In genomic region chr20:49583669-49584417, GRCh38 we compare ENCODE assay signal across 8 cellular contexts. TPM values are rescaled to one million over a fixed set of nuclear protein-coding genes. Genes with fewer than 3 reads are reported as not detected.
DNase-seq lines count a peak whose midpoint lies in the region; ATAC-seq and TF ChIP-seq lines count a peak whose summit lies in the region.

No MANE protein-coding gene starts in this region.

- DNase-seq in DMS53 treated with DMSO at 0.1 percent for 48 hours (lab: John Stamatoyannopoulos, UW; ENCODE audit: unreplicated experiment) = peak; percentile 88
- peak; percentile 89 for DNase-seq in NCI-H226
- peak; percentile 8 for DNase-seq in mammary epithelial cell
- DNase-seq in middle frontal gyrus (ENCODE audit: extremely low spot score, low spot score) = peak; percentile 4
- no peak for DNase-seq in stimulated activated CD4-positive, alpha-beta T cell treated with anti-CD3 and anti-CD28 coated beads, Interleukin-4, amount 100 ng/mL, for 4 hours
- DNase-seq in hippocampal formation (lab: John Stamatoyannopoulos, UW) = no peak

- no peak overlapping the region for H3K4me3 ChIP-seq in mammary epithelial cell (replicated peaks in 1 of 3; ENCODE audit: insufficient read depth in 1 of 3, low read depth in 2 of 3, low read length in 3 of 3)

- H3K9me3 ChIP-seq in mammary epithelial cell (replicated peaks; ENCODE audit: insufficient read depth, low read length) = peaks cover 8% of the 10 kb centered on the region

- CTCF ChIA-PET in mammary epithelial cell (lab: Charles Lee; ENCODE audit: low non-redundant PET) = no interaction called here

- H4K20me1 ChIP-seq in mammary epithelial cell (ENCODE audit: insufficient read depth, low read length) = no peaks in the 10 kb centered on the region

- intact Hi-C loops in mammary epithelial cell (cut with micrococcal nuclease) = no loop called here

- no peak for ATAC-seq in GM21360 (IDR thresholded peaks at IDR 0.05; ENCODE audit: unreplicated experiment)
- ATAC-seq in HG03565 (IDR thresholded peaks at IDR 0.05; ENCODE audit: unreplicated experiment) = no peak

- no peak overlapping the region for H2AFZ ChIP-seq in mammary epithelial cell (ENCODE audit: low read depth, low read length)

- no peaks in the 10 kb centered on the region for H3K4me1 ChIP-seq in mammary epithelial cell (ENCODE audit: insufficient read depth, low read length)

- dilution Hi-C loops in mammary epithelial cell (cut with HindIII; ENCODE audit: low sequenced_read_pairs) = loop anchor here (5.0 kb wide), 2 partner anchors 92 to 277 kb away; no protein-coding TSS in a partner anchor

- no TSS peak for BruUV-seq in mammary epithelial cell (replicated peaks; lab: Mats Ljungman, UMichigan)

- no peaks in the 10 kb centered on the region for H3K79me2 ChIP-seq in mammary epithelial cell (ENCODE audit: insufficient read depth, low read length)

- no peak overlapping the region for H3K27ac ChIP-seq in mammary epithelial cell (ENCODE audit: insufficient read depth, low read depth, low read length)

- peaks cover 3% of the 10 kb centered on the region for H3K27me3 ChIP-seq in mammary epithelial cell (ENCODE audit: insufficient read depth, low read length)

- H3K9ac ChIP-seq in mammary epithelial cell (ENCODE audit: insufficient read depth, low read length) = no peak overlapping the region

- H3K36me3 ChIP-seq in mammary epithelial cell (ENCODE audit: insufficient read depth, low read length) = no peaks in the 10 kb centered on the region

- no peak overlapping the region for H3K4me2 ChIP-seq in mammary epithelial cell (ENCODE audit: insufficient read depth, low read depth, low read length)

- WGBS in mammary epithelial cell (ENCODE audit: low coverage, missing lambda C conversion rate) = 80% methylated on average over 12 of the region's 12 CpGs

- in situ Hi-C loops in mammary epithelial cell (cut with MboI; ENCODE audit: low sequenced_read_pairs in 2 of 2) = no loop called here

- no peak for TF ChIP-seq CTCF in mammary epithelial cell (conservative IDR thresholded peaks at IDR 0.05 in 1 of 2, IDR thresholded peaks at IDR 0.05 in 1 of 2; ENCODE audit: extremely low read depth in 1 of 2, insufficient read depth in 1 of 2, low read depth in 1 of 2, low read length in 2 of 2)

RNA-seq across cellular contexts. Expression of gene PTGIS, which starts 15.9 kb away (rescaled TPM):
- total RNA-seq in mammary epithelial cell = under 1 TPM in 1 of 2 donors, not detected in 1; 0.17 TPM
- polyA plus RNA-seq in mammary epithelial cell = not detected
- polyA minus RNA-seq in mammary epithelial cell = not detected

Comparison
In these comparisons a context has a peak if more than half of its experiments do, and no peak if none do; other contexts are left out.
1. DNase-seq: peak in DMS53 treated with DMSO at 0.1 percent for 48 hours (single experiment), NCI-H226 (single experiment), mammary epithelial cell (single experiment) and middle frontal gyrus (single experiment); none in stimulated activated CD4-positive, alpha-beta T cell treated with anti-CD3 and anti-CD28 coated beads, Interleukin-4, amount 100 ng/mL, for 4 hours (0 of 2) and hippocampal formation (0 of 2).